Comparison of ENCODE assay signal across 8 cellular contexts in genomic region chr20:31573555-31574295, GRCh38. TPM values are rescaled to one million over a fixed set of nuclear protein-coding genes. Genes with fewer than 3 reads are reported as not detected.
DNase-seq lines count a peak whose midpoint lies in the region; ATAC-seq, FAIRE-seq and TF ChIP-seq lines count a peak whose summit lies in the region.

No MANE protein-coding gene starts in this region.

- TF ChIP-seq POLR2A in endothelial cell of umbilical vein (IDR thresholded peaks at IDR 0.05; ENCODE audit: low read depth, low read length), result no peak

- H2AFZ ChIP-seq in endothelial cell of umbilical vein (ENCODE audit: low read depth, low read length), result no peak overlapping the region

- peaks cover 37% of the 10 kb centered on the region for H3K4me1 Mint-ChIP-seq in progenitor cell of endocrine pancreas (ENCODE audit: low read depth)

- FAIRE-seq in endothelial cell of umbilical vein (lab: Jason Lieb, UNC), result peak; percentile 76

- H3K27ac ChIP-seq in endothelial cell of umbilical vein (ENCODE audit: insufficient read depth, low read depth, low read length), result peak overlapping the region; percentile 94

- H3K79me2 ChIP-seq in endothelial cell of umbilical vein (ENCODE audit: control insufficient read depth, insufficient read depth, low read length), result no peaks in the 10 kb centered on the region

- intact Hi-C loops in endothelial cell of umbilical vein (cut with micrococcal nuclease), result loop anchor here (1.0 kb wide), 3 partner anchors 14 to 139 kb away; no protein-coding TSS in a partner anchor

- peaks cover 28% of the 10 kb centered on the region for H3K4me1 ChIP-seq in endothelial cell of umbilical vein (ENCODE audit: control insufficient read depth, extremely low read depth, insufficient read depth, low read length)

- H3K9me3 ChIP-seq in endothelial cell of umbilical vein (replicated peaks; ENCODE audit: control insufficient read depth, insufficient read depth, low read length), result no peaks in the 10 kb centered on the region

- H3K9me3 Mint-ChIP-seq in progenitor cell of endocrine pancreas (ENCODE audit: low read depth), result no peaks in the 10 kb centered on the region

- peaks cover 7% of the 10 kb centered on the region for H3K36me3 Mint-ChIP-seq in progenitor cell of endocrine pancreas (ENCODE audit: insufficient read depth)

- no peaks in the 10 kb centered on the region for H4K20me1 ChIP-seq in endothelial cell of umbilical vein (replicated peaks; ENCODE audit: control insufficient read depth, extremely low read depth, insufficient read depth, low read length)

- peak; percentile 22 for ATAC-seq in GM18511 (IDR thresholded peaks at IDR 0.05; ENCODE audit: unreplicated experiment)
- ATAC-seq in HG03066 (IDR thresholded peaks at IDR 0.05; ENCODE audit: low read depth, unreplicated experiment), result peak; percentile 14

- H3K27me3 Mint-ChIP-seq in progenitor cell of endocrine pancreas, result no peaks in the 10 kb centered on the region

- POLR2A ChIA-PET in endothelial cell of umbilical vein (lab: Charles Lee), result interaction anchor here (0.6 to 2.7 kb wide), 7 partner anchors 11 to 1246 kb away, joined by 3 to 48 read pairs (median 4); partner anchors contain the start of genes ID1 and MAPRE1

- no peaks in the 10 kb centered on the region for H3K9me1 ChIP-seq in endothelial cell of umbilical vein (replicated peaks; ENCODE audit: control insufficient read depth, extremely low read depth, insufficient read depth, low read length)

- TSS peak; percentile 61 for BruUV-seq in endothelial cell of umbilical vein (replicated peaks; lab: Mats Ljungman, UMichigan)

- TF ChIP-seq CTCF in endothelial cell of umbilical vein (IDR thresholded peaks at IDR 0.05; ENCODE audit: extremely low read depth in 1 of 2, insufficient read depth in 1 of 2, low read depth in 1 of 2, low read length in 2 of 2), result no peak
- TF ChIP-seq CTCF in progenitor cell of endocrine pancreas (IDR thresholded peaks at IDR 0.05; ENCODE audit: unreplicated experiment), result no peak

- H3K27me3 ChIP-seq in endothelial cell of umbilical vein (ENCODE audit: control insufficient read depth in 2 of 2, insufficient read depth in 2 of 2, low read length in 2 of 2), result no peaks in the 10 kb centered on the region

- H3K4me2 ChIP-seq in endothelial cell of umbilical vein (ENCODE audit: insufficient read depth, low read length), result peak overlapping the region; percentile 70

- DNase-seq in endothelial cell of umbilical vein (ENCODE audit: low read depth, low spot score), result peak; percentile 36
- DNase-seq in progenitor cell of endocrine pancreas (ENCODE audit: low spot score, unreplicated experiment), result no peak
- no peak for DNase-seq in stimulated activated CD4-positive, alpha-beta T cell treated with anti-CD3 and anti-CD28 coated beads, Interleukin-1b, Interleukin-23, amount 100 ng/mL, for 48 hours
- no peak for DNase-seq in SW480 (ENCODE audit: low spot score)
- DNase-seq in activated CD4-positive, alpha-beta T cell treated with anti-CD3 and anti-CD28 coated beads, Interleukin-2, amount 50 U/mL, for 48 hours, result no peak

- CTCF ChIA-PET in endothelial cell of umbilical vein (lab: Charles Lee), result interaction anchor here (1.4 to 30.9 kb wide), 6 partner anchors 11 to 150 kb away, joined by 8 to 1817 read pairs (median 15); partner anchors contain the start of gene ID1

- H3K4me3 Mint-ChIP-seq in progenitor cell of endocrine pancreas (ENCODE audit: low read depth), result peak overlapping the region; percentile 87

- peak overlapping the region; percentile 22 to 52 (median 31) for H3K4me3 ChIP-seq in endothelial cell of umbilical vein (replicated peaks in 1 of 3; ENCODE audit: insufficient read depth in 1 of 3, low read depth in 1 of 3, low read length in 3 of 3)

- peak overlapping the region; percentile 86 for H3K9ac ChIP-seq in endothelial cell of umbilical vein (replicated peaks; ENCODE audit: extremely low read depth, insufficient read depth, low read length)

- H3K36me3 ChIP-seq in endothelial cell of umbilical vein (ENCODE audit: control insufficient read depth in 2 of 2, extremely low read depth in 1 of 2, insufficient read depth in 2 of 2, low read length in 2 of 2), result no peaks in the 10 kb centered on the region

- dilution Hi-C loops in endothelial cell of umbilical vein (cut with MboI; ENCODE audit: extremely low pct_ligation_motif_present, low sequenced_read_pairs), result no loop called here

- H3K27ac Mint-ChIP-seq in progenitor cell of endocrine pancreas, result peak overlapping the region; percentile 99

TF ChIP-seq in PFSK-1, 5 proteins besides CTCF, POLR2A, EP300 and RAD21 (continues in another document):
- TF ChIP-seq FOXP2 (optimal IDR thresholded peaks at IDR 0.05; ENCODE audit: borderline replicate concordance, extremely low read depth, extremely low read length, insufficient read depth) (no peak), SIN3A (IDR thresholded peaks at IDR 0.05; ENCODE audit: borderline replicate concordance, insufficient read depth, low read length) (no peak), TAF1 (IDR thresholded peaks at IDR 0.05; ENCODE audit: borderline replicate concordance, insufficient read depth, low read length) (peak; percentile 10; the same call in 1 of the 2 replicates)

TF ChIP-seq in endothelial cell of umbilical vein, 7 proteins besides CTCF, POLR2A, EP300 and RAD21:
- TF ChIP-seq GATA2 (IDR thresholded peaks at IDR 0.05; ENCODE audit: insufficient read depth, insufficient read length, low read depth, low read length) (no peak), FOS (IDR thresholded peaks at IDR 0.05; ENCODE audit: borderline replicate concordance, insufficient read depth, low read length) (no peak), JUN (IDR thresholded peaks at IDR 0.05; ENCODE audit: borderline replicate concordance, insufficient read depth, insufficient read length, low read depth) (no peak), MAX (IDR thresholded peaks at IDR 0.05; ENCODE audit: insufficient read depth, insufficient read length) (no peak), MYC (IDR thresholded peaks at IDR 0.05; ENCODE audit: low read depth, low read length) (no peak)

RNA-seq across cellular contexts. Expression of gene ID1, which starts 31.4 kb away (rescaled TPM):
- 176 TPM for polyA plus RNA-seq in PFSK-1 (2012; ENCODE audit: insufficient read length, low read depth)
- total RNA-seq in endothelial cell of umbilical vein (64.4 and 78.9 TPM in 2 replicates), progenitor cell of endocrine pancreas (322 and 326 TPM in 2 replicates)
- 152 and 182 TPM in 2 replicates for polyA plus RNA-seq in endothelial cell of umbilical vein
- 78.6 and 160 TPM in 2 replicates for polyA plus RNA-seq in endothelial cell of umbilical vein (2011; cell fraction: cytosol; rRNA removed)
- 317 and 470 TPM in 2 replicates for polyA plus RNA-seq in endothelial cell of umbilical vein (2011; cell fraction: nucleus; rRNA removed)
- polyA plus RNA-seq in endothelial cell of umbilical vein (2012), result 67.3 and 67.6 TPM in 2 replicates
- 41.5 and 55.2 TPM in 2 replicates for polyA minus RNA-seq in endothelial cell of umbilical vein
- 500 TPM for polyA minus RNA-seq in endothelial cell of umbilical vein (2011; cell fraction: cytosol; rRNA and poly(A)+ RNA removed)
- 83.0 and 266 TPM in 2 replicates for polyA minus RNA-seq in endothelial cell of umbilical vein (2011; cell fraction: nucleus; rRNA and poly(A)+ RNA removed)

RNA-seq across cellular contexts. Expression of gene HM13, which starts 59.5 kb away (rescaled TPM):
- 298 TPM for polyA plus RNA-seq in PFSK-1 (2012; ENCODE audit: insufficient read length, low read depth)
- total RNA-seq in endothelial cell of umbilical vein (188 and 211 TPM in 2 replicates), progenitor cell of endocrine pancreas (211 and 217 TPM in 2 replicates)
- 218 and 265 TPM in 2 replicates for polyA plus RNA-seq in endothelial cell of umbilical vein
- 168 and 180 TPM in 2 replicates for polyA plus RNA-seq in endothelial cell of umbilical vein (2011; cell fraction: cytosol; rRNA removed)
- polyA plus RNA-seq in endothelial cell of umbilical vein (2011; cell fraction: nucleus; rRNA removed), result 144 and 177 TPM in 2 replicates
- 174 and 184 TPM in 2 replicates for polyA plus RNA-seq in endothelial cell of umbilical vein (2012)
- 183 and 206 TPM in 2 replicates for polyA minus RNA-seq in endothelial cell of umbilical vein
- polyA minus RNA-seq in endothelial cell of umbilical vein (2011; cell fraction: cytosol; rRNA and poly(A)+ RNA removed), result 141 TPM
- polyA minus RNA-seq in endothelial cell of umbilical vein (2011; cell fraction: nucleus; rRNA and poly(A)+ RNA removed), result 126 and 153 TPM in 2 replicates
